23 cellular contexts compared by ENCODE assay signal in the genomic region with DNA sequence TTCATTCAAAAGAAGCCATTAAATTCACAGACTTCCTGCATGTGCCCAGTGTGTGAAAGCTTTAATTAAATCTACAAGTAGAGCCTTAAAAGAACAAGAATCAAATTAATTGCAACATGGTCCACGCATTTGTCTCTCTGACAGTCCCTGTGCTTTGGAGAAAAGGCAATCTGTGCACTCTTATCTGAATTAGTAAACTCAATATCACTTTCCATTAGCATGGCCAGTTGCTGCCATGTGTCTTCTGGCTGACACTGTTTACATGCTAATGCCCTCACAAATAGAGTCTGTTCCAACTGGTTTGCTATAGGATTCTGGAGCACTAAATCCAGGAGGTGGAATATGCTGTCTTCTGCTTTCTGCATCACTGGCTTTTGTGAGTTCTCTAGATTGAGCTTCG.
"Had no signal": no experiment of that assay in that cellular context is flagged by ENCODE, and none has a peak within 500 bp of the region (broad histone marks: within the 10 kb centered on the region; RNA-seq: fewer than 3 reads in every experiment).

No MANE protein-coding gene starts in this region.

- FAIRE-seq: keratinocyte had no signal

- DNase-seq: activated CD4-positive, alpha-beta T cell treated with anti-CD3 and anti-CD28 coated beads for 36 hours; activated CD4-positive, CD25-positive, alpha-beta regulatory T cell; activated CD8-positive, alpha-beta memory T cell treated with anti-CD3 and anti-CD28 coated beads, Interleukin-2, amount 10 ng/mL, durations not matched to agents 7 days and 5 days; activated CD8-positive, alpha-beta T cell treated with anti-CD3 and anti-CD28 coated beads, Interleukin-2, amount 10 ng/mL, durations not matched to agents 7 days and 5 days; activated effector memory CD4-positive, alpha-beta T cell treated with Interleukin-2 at 50 U/mL for 16 hours; activated naive CD4-positive, alpha-beta T cell treated with Interleukin-2 at 50 U/mL for 16 hours; activated T-cell treated with anti-CD3 and anti-CD28 coated beads for 4 hours; anterior cingulate cortex; cerebellar nuclear complex; dorsolateral prefrontal cortex; effector memory CD4-positive, alpha-beta T cell; gastrocnemius medialis; left cardiac atrium; naive thymus-derived CD8-positive, alpha-beta T cell; stimulated activated CD4-positive, alpha-beta T cell treated with anti-CD3 and anti-CD28 coated beads, Interleukin-12 subunit alpha, Interleukin-12 subunit beta, amount 100 ng/mL, for 4 hours; stimulated activated CD4-positive, alpha-beta T cell treated with anti-CD3 and anti-CD28 coated beads, Interleukin-4, amount 100 ng/mL, for 4 hours; stimulated activated naive B cell treated with anti-CD40 and anti-IgM and Interleukin-4, amounts not matched to agents 10 μg/mL and 1 μg/mL and 100 μg/mL, for 72 hours; stomach; T-helper 1 cell; tibial artery; upper lobe of right lung had no signal

- ATAC-seq: activated CD4-positive, alpha-beta T cell treated with anti-CD3 and anti-CD28 coated beads for 36 hours; activated CD8-positive, alpha-beta memory T cell treated with anti-CD3 and anti-CD28 coated beads, Interleukin-2, amount 10 ng/mL, durations not matched to agents 7 days and 5 days; activated CD8-positive, alpha-beta T cell treated with anti-CD3 and anti-CD28 coated beads, Interleukin-2, amount 10 ng/mL, durations not matched to agents 7 days and 5 days; gastrocnemius medialis; left cardiac atrium; naive thymus-derived CD8-positive, alpha-beta T cell; sciatic nerve; stimulated activated naive B cell treated with anti-CD40 and anti-IgM and Interleukin-4, amounts not matched to agents 10 μg/mL and 1 μg/mL and 100 μg/mL, for 72 hours; upper lobe of right lung had no signal
